15 cellular contexts compared by ENCODE assay signal in genomic region chr5:168408561-168409321, GRCh38.
DNase-seq lines count a peak whose midpoint lies in the region; ATAC-seq and TF ChIP-seq lines count a peak whose summit lies in the region.
"Had no signal": no experiment of that assay in that cellular context is flagged by ENCODE, and none has a peak within 500 bp of the region (broad histone marks: within the 10 kb centered on the region; RNA-seq: fewer than 3 reads in every experiment).

No MANE protein-coding gene starts in this region.

- CTCF ChIA-PET in GM10248 (lab: Yijun Ruan, JAX): interaction anchor here (1.2 to 2.2 kb wide), 2 partner anchors 10 to 11 kb away, joined by 3 to 5 read pairs; no protein-coding TSS in a partner anchor
- CTCF ChIA-PET in naive thymus-derived CD4-positive, alpha-beta T cell (lab: Charles Lee): no interaction called here

- intact Hi-C loops in naive thymus-derived CD4-positive, alpha-beta T cell (cut with micrococcal nuclease): no loop called here

- H3K9ac ChIP-seq in skeletal muscle satellite cell (ENCODE audit: low read depth, low read length): no peak overlapping the region

- no peak overlapping the region for H3K27ac ChIP-seq in naive thymus-derived CD4-positive, alpha-beta T cell (ENCODE audit: low read depth, low read length)
- H3K27ac ChIP-seq: ascending aorta, thoracic aorta had no signal

- H3K27me3 Mint-ChIP-seq in activated T-helper 17 cell treated with anti-CD3 and anti-CD28 coated beads, Interleukin-2, amount 50 U/mL, for 72 hours: peaks cover 4% of the 10 kb centered on the region
- peaks cover 19% of the 10 kb centered on the region for H3K27me3 Mint-ChIP-seq in glutamatergic neuron (ENCODE audit: unreplicated experiment)
- peaks cover 0 to 45% (median 0%) of the 10 kb centered on the region in 5 donors for H3K27me3 Mint-ChIP-seq in naive thymus-derived CD4-positive, alpha-beta T cell

- POLR2A ChIA-PET in GM10248 (lab: Yijun Ruan, JAX): no interaction called here
- POLR2A ChIA-PET in naive thymus-derived CD4-positive, alpha-beta T cell (lab: Charles Lee): no interaction called here

- H3K36me3 ChIP-seq in skeletal muscle satellite cell (ENCODE audit: insufficient read depth, low read length): no peaks in the 10 kb centered on the region
- H3K36me3 ChIP-seq in naive thymus-derived CD4-positive, alpha-beta T cell (ENCODE audit: control insufficient read depth in 2 of 3, insufficient read depth in 3 of 3, low read length in 3 of 3): no peaks in the 10 kb centered on the region
- H3K36me3 ChIP-seq: ascending aorta, thoracic aorta had no signal

- DNase-seq in GM03348 (ENCODE audit: low spot score) (peak; percentile 39), glutamatergic neuron (peak; percentile 64), GM10248 (ENCODE audit: extremely low spot score) (no peak), KG1 (lab: John Stamatoyannopoulos, UW) (no peak), DMS 273 (lab: John Stamatoyannopoulos, UW; ENCODE audit: unreplicated experiment) (no peak)
- DNase-seq in naive thymus-derived CD4-positive, alpha-beta T cell: no peak
- DNase-seq: activated T-cell treated with anti-CD3 and anti-CD28 coated beads for 4 hours; effector memory CD4-positive, alpha-beta T cell; NCI-H2107; nephron progenitor cell had no signal

- H3K27me3 ChIP-seq in skeletal muscle satellite cell (ENCODE audit: control insufficient read depth, insufficient read depth, low read length): no peaks in the 10 kb centered on the region
- H3K27me3 ChIP-seq in naive thymus-derived CD4-positive, alpha-beta T cell (ENCODE audit: control insufficient read depth in 2 of 2, insufficient read depth in 2 of 2, low read length in 2 of 2): no peaks in the 10 kb centered on the region
- H3K27me3 ChIP-seq: ascending aorta had no signal

- H3K4me1 ChIP-seq in skeletal muscle satellite cell (ENCODE audit: control insufficient read depth, insufficient read depth, low read length): peaks cover 38% of the 10 kb centered on the region
- peaks cover 10 to 11% of the 10 kb centered on the region in 2 donors for H3K4me1 ChIP-seq in naive thymus-derived CD4-positive, alpha-beta T cell (ENCODE audit: control insufficient read depth in 2 of 2, insufficient read depth in 2 of 2, low read length in 2 of 2)
- H3K4me1 ChIP-seq: ascending aorta, HAP-1 had no signal

- no peaks in the 10 kb centered on the region for H3K9me3 Mint-ChIP-seq in activated T-helper 17 cell treated with anti-CD3 and anti-CD28 coated beads, Interleukin-2, amount 50 U/mL, for 72 hours
- H3K9me3 Mint-ChIP-seq in glutamatergic neuron (ENCODE audit: unreplicated experiment): peaks cover 10% of the 10 kb centered on the region
- H3K9me3 Mint-ChIP-seq in naive thymus-derived CD4-positive, alpha-beta T cell: no peaks in the 10 kb centered on the region
- H3K9me3 Mint-ChIP-seq: nephron progenitor cell had no signal

- peak overlapping the region; percentile 74 for H3K4me3 Mint-ChIP-seq in activated T-helper 17 cell treated with anti-CD3 and anti-CD28 coated beads, Interleukin-2, amount 50 U/mL, for 72 hours
- no peak overlapping the region for H3K4me3 Mint-ChIP-seq in glutamatergic neuron (ENCODE audit: unreplicated experiment)
- H3K4me3 Mint-ChIP-seq in naive thymus-derived CD4-positive, alpha-beta T cell: peak overlapping the region in 5 of 10 donors; percentile 38 to 82 (median 66)
- H3K4me3 Mint-ChIP-seq: nephron progenitor cell had no signal

- peaks cover 6% of the 10 kb centered on the region for H3K36me3 Mint-ChIP-seq in activated T-helper 17 cell treated with anti-CD3 and anti-CD28 coated beads, Interleukin-2, amount 50 U/mL, for 72 hours (ENCODE audit: low read depth)
- H3K36me3 Mint-ChIP-seq in glutamatergic neuron (ENCODE audit: unreplicated experiment): no peaks in the 10 kb centered on the region
- H3K36me3 Mint-ChIP-seq in naive thymus-derived CD4-positive, alpha-beta T cell: no peaks in the 10 kb centered on the region

- ATAC-seq in activated T-helper 17 cell treated with anti-CD3 and anti-CD28 coated beads, Interleukin-2, amount 50 U/mL, for 72 hours (replicated peaks): no peak
- no peak for ATAC-seq in naive thymus-derived CD4-positive, alpha-beta T cell

- H3K4me1 Mint-ChIP-seq in activated T-helper 17 cell treated with anti-CD3 and anti-CD28 coated beads, Interleukin-2, amount 50 U/mL, for 72 hours: peaks cover 15% of the 10 kb centered on the region
- H3K4me1 Mint-ChIP-seq in glutamatergic neuron (ENCODE audit: low read depth, unreplicated experiment): peaks cover 11% of the 10 kb centered on the region
- H3K4me1 Mint-ChIP-seq in naive thymus-derived CD4-positive, alpha-beta T cell: peaks cover 5 to 22% (median 16%) of the 10 kb centered on the region in 7 donors

- no peaks in the 10 kb centered on the region for H3K9me3 ChIP-seq in skeletal muscle satellite cell (replicated peaks; ENCODE audit: low read length)
- no peaks in the 10 kb centered on the region for H3K9me3 ChIP-seq in naive thymus-derived CD4-positive, alpha-beta T cell (ENCODE audit: control insufficient read depth in 2 of 3, low read length in 3 of 3)
- H3K9me3 ChIP-seq: ascending aorta, HAP-1, thoracic aorta had no signal

- peak overlapping the region; percentile 83 for H3K4me2 ChIP-seq in skeletal muscle satellite cell (ENCODE audit: low read length)

- H3K4me3 ChIP-seq in skeletal muscle satellite cell (ENCODE audit: low read length): peak overlapping the region; percentile 60
- no peak overlapping the region for H3K4me3 ChIP-seq in naive thymus-derived CD4-positive, alpha-beta T cell (ENCODE audit: low read length)
- H3K4me3 ChIP-seq: ascending aorta, HAP-1, thoracic aorta had no signal

- H3K27ac Mint-ChIP-seq in activated T-helper 17 cell treated with anti-CD3 and anti-CD28 coated beads, Interleukin-2, amount 50 U/mL, for 72 hours: peak overlapping the region; percentile 51
- no peak overlapping the region for H3K27ac Mint-ChIP-seq in glutamatergic neuron (ENCODE audit: unreplicated experiment)
- H3K27ac Mint-ChIP-seq in naive thymus-derived CD4-positive, alpha-beta T cell: peak overlapping the region in 2 of 9 donors; percentile 55 to 68

- TF ChIP-seq CTCF in glutamatergic neuron (IDR thresholded peaks at IDR 0.05; ENCODE audit: partially characterized antibody, unreplicated experiment) (no peak), GM10248 (IDR thresholded peaks at IDR 0.05; ENCODE audit: control extremely low read depth, extremely low read depth, low read depth, missing control alignments) (no peak)

Comparison
In these comparisons a context has a peak if more than half of its experiments do, and no peak if none do; other contexts are left out.
1. DNase-seq: peak in GM03348 (single experiment) and glutamatergic neuron (single experiment); none in GM10248 (single experiment), KG1 (single experiment), naive thymus-derived CD4-positive, alpha-beta T cell (0 of 9) and DMS 273 (single experiment).